Comparison of ENCODE assay signal across 19 cellular contexts in the genomic region with DNA sequence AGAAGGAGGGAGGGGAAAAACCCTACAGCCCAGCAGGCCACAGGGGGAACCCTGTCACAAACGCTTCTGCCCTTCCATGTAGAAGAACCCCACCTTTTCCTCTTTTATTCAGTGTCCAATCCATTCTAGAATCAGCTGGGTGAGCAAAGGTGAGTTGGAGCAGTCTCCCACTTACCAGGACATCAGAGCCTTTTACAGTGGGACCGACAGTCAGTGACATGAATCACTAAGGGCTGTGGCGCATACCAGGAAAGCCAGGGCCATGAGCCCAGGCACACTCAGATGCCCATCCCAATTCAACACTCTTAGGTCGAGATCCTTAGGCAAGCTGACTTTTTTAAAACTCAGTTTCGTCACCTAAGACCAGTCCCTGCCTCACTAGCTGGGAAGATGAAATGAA.
DNase-seq lines count a peak whose midpoint lies in the region; ATAC-seq and TF ChIP-seq lines count a peak whose summit lies in the region.
"Had no signal": no experiment of that assay in that cellular context is flagged by ENCODE, and none has a peak within 500 bp of the region (broad histone marks: within the 10 kb centered on the region; RNA-seq: fewer than 3 reads in every experiment).

No MANE protein-coding gene starts in this region.

- H3K36me3 Mint-ChIP-seq in activated naive CD8-positive, alpha-beta T cell treated with anti-CD3 and anti-CD28 coated beads, Interleukin-2, amount 10 ng/mL, durations not matched to agents 7 days and 5 days, result peaks cover 1% of the 10 kb centered on the region
- H3K36me3 Mint-ChIP-seq in activated naive CD8-positive, alpha-beta T cell treated with anti-CD3 and anti-CD28 coated beads, Interleukin-2, amount 50 U/mL, for 24 hours (ENCODE audit: low read depth), result no peaks in the 10 kb centered on the region

- peak overlapping the region; percentile 73 to 89 (median 75) for H3K27ac ChIP-seq in right lobe of liver
- H3K27ac ChIP-seq in psoas muscle, result no peak overlapping the region
- no peak overlapping the region for H3K27ac ChIP-seq in SJCRH30
- H3K27ac ChIP-seq: 22Rv1, C4-2B had no signal

- peak overlapping the region; percentile 44 for H3K27ac Mint-ChIP-seq in activated naive CD8-positive, alpha-beta T cell treated with anti-CD3 and anti-CD28 coated beads, Interleukin-2, amount 10 ng/mL, durations not matched to agents 7 days and 5 days
- no peak overlapping the region for H3K27ac Mint-ChIP-seq in activated naive CD8-positive, alpha-beta T cell treated with anti-CD3 and anti-CD28 coated beads, Interleukin-2, amount 50 U/mL, for 24 hours

- TF ChIP-seq POLR2A in right lobe of liver (IDR thresholded peaks at IDR 0.05), result no peak

- intact Hi-C loops in right lobe of liver (cut with DNase I) (no loop called here), psoas muscle (cut with DNase I) (no loop called here), mucosa of descending colon (cut with DNase I, micrococcal nuclease) (no loop called here)

- H3K4me3 ChIP-seq in right lobe of liver, result peak overlapping the region in 2 of 3 donors; percentile 9 to 14
- no peak overlapping the region for H3K4me3 ChIP-seq in psoas muscle
- no peak overlapping the region for H3K4me3 ChIP-seq in SJCRH30
- H3K4me3 ChIP-seq in mucosa of descending colon, result no peak overlapping the region

- DNase-seq in activated naive CD8-positive, alpha-beta T cell treated with anti-CD3 and anti-CD28 coated beads, Interleukin-2, amount 10 ng/mL, durations not matched to agents 7 days and 5 days, result no peak
- no peak for DNase-seq in activated naive CD8-positive, alpha-beta T cell treated with anti-CD3 and anti-CD28 coated beads, Interleukin-2, amount 50 U/mL, for 24 hours
- DNase-seq in right lobe of liver, result peak in 2 of 3 donors; percentile 42 to 59
- no peak for DNase-seq in psoas muscle
- DNase-seq in SJCRH30, result no peak
- no peak for DNase-seq in mucosa of descending colon
- DNase-seq: AML-193, DMS79, KG1, NCI-H1417, NCI-H187 treated with DMSO at 0.1 percent for 48 hours, NCI-H226, NCI-H524, NCI-H82, RPMI8226 had no signal

- peaks cover 8% of the 10 kb centered on the region for H3K4me1 Mint-ChIP-seq in activated naive CD8-positive, alpha-beta T cell treated with anti-CD3 and anti-CD28 coated beads, Interleukin-2, amount 10 ng/mL, durations not matched to agents 7 days and 5 days
- H3K4me1 Mint-ChIP-seq in activated naive CD8-positive, alpha-beta T cell treated with anti-CD3 and anti-CD28 coated beads, Interleukin-2, amount 50 U/mL, for 24 hours, result peaks cover 15% of the 10 kb centered on the region

- WGBS in right lobe of liver (ENCODE audit: insufficient coverage, low coverage, low lambda C conversion rate, missing lambda C conversion rate), result 29% methylated on average over 5 of the region's 5 CpGs
- WGBS in psoas muscle, 3 donors, result 60 to 78% (median 75%) methylated on average over 5 of the region's 5 CpGs

- H3K4me1 ChIP-seq in right lobe of liver (peaks cover 0 to 61% (median 20%) of the 10 kb centered on the region in 4 donors), psoas muscle (no peaks in the 10 kb centered on the region), SJCRH30 (no peaks in the 10 kb centered on the region), mucosa of descending colon (ENCODE audit: low read depth) (no peaks in the 10 kb centered on the region)

- TF ChIP-seq CTCF in right lobe of liver (IDR thresholded peaks at IDR 0.05), result no peak
- no peak for TF ChIP-seq CTCF in psoas muscle (IDR thresholded peaks at IDR 0.05)
- no peak for TF ChIP-seq CTCF in mucosa of descending colon (IDR thresholded peaks at IDR 0.05)

- no peaks in the 10 kb centered on the region for H3K36me3 ChIP-seq in right lobe of liver
- no peaks in the 10 kb centered on the region for H3K36me3 ChIP-seq in psoas muscle (ENCODE audit: insufficient read depth in 1 of 2, low read depth in 1 of 2)
- no peaks in the 10 kb centered on the region for H3K36me3 ChIP-seq in SJCRH30
- H3K36me3 ChIP-seq in mucosa of descending colon (ENCODE audit: low read depth), result no peaks in the 10 kb centered on the region

- no peaks in the 10 kb centered on the region for H3K27me3 ChIP-seq in right lobe of liver
- H3K27me3 ChIP-seq in psoas muscle (ENCODE audit: insufficient read depth in 3 of 3, low read length in 2 of 3), result peaks cover 0 to under 1% (median 0%) of the 10 kb centered on the region in 3 donors
- H3K27me3 ChIP-seq in SJCRH30, result no peaks in the 10 kb centered on the region

- POLR2A ChIA-PET in activated naive CD8-positive, alpha-beta T cell treated with anti-CD3 and anti-CD28 coated beads, Interleukin-2, amount 10 ng/mL, durations not matched to agents 7 days and 5 days (lab: Charles Lee), result no interaction called here

- no peaks in the 10 kb centered on the region for H3K9me3 Mint-ChIP-seq in activated naive CD8-positive, alpha-beta T cell treated with anti-CD3 and anti-CD28 coated beads, Interleukin-2, amount 10 ng/mL, durations not matched to agents 7 days and 5 days
- no peaks in the 10 kb centered on the region for H3K9me3 Mint-ChIP-seq in activated naive CD8-positive, alpha-beta T cell treated with anti-CD3 and anti-CD28 coated beads, Interleukin-2, amount 50 U/mL, for 24 hours

- H3K9me3 ChIP-seq in right lobe of liver, result no peaks in the 10 kb centered on the region
- H3K9me3 ChIP-seq in psoas muscle, result no peaks in the 10 kb centered on the region
- H3K9me3 ChIP-seq in SJCRH30 (replicated peaks), result no peaks in the 10 kb centered on the region
- no peaks in the 10 kb centered on the region for H3K9me3 ChIP-seq in mucosa of descending colon

- ATAC-seq in activated naive CD8-positive, alpha-beta T cell treated with anti-CD3 and anti-CD28 coated beads, Interleukin-2, amount 10 ng/mL, durations not matched to agents 7 days and 5 days (ENCODE audit: low read depth), result no peak
- ATAC-seq in activated naive CD8-positive, alpha-beta T cell treated with anti-CD3 and anti-CD28 coated beads, Interleukin-2, amount 50 U/mL, for 24 hours, result no peak
- peak; percentile 44 to 68 (median 54) for ATAC-seq in right lobe of liver
- ATAC-seq in psoas muscle, result peak; percentile 54 to 96 (median 70)
- no peak for ATAC-seq in HG03520 (IDR thresholded peaks at IDR 0.05; ENCODE audit: unreplicated experiment)
- no peak for ATAC-seq in HG02571 (IDR thresholded peaks at IDR 0.05; ENCODE audit: unreplicated experiment)
- ATAC-seq in mucosa of descending colon, result no peak

- peaks cover 18% of the 10 kb centered on the region for H3K27me3 Mint-ChIP-seq in activated naive CD8-positive, alpha-beta T cell treated with anti-CD3 and anti-CD28 coated beads, Interleukin-2, amount 10 ng/mL, durations not matched to agents 7 days and 5 days
- peaks cover 4% of the 10 kb centered on the region for H3K27me3 Mint-ChIP-seq in activated naive CD8-positive, alpha-beta T cell treated with anti-CD3 and anti-CD28 coated beads, Interleukin-2, amount 50 U/mL, for 24 hours

- H3K4me3 Mint-ChIP-seq in activated naive CD8-positive, alpha-beta T cell treated with anti-CD3 and anti-CD28 coated beads, Interleukin-2, amount 10 ng/mL, durations not matched to agents 7 days and 5 days, result no peak overlapping the region
- no peak overlapping the region for H3K4me3 Mint-ChIP-seq in activated naive CD8-positive, alpha-beta T cell treated with anti-CD3 and anti-CD28 coated beads, Interleukin-2, amount 50 U/mL, for 24 hours

Comparison
In these comparisons a context has a peak if more than half of its experiments do, and no peak if none do; other contexts are left out.
1. ATAC-seq: peak in right lobe of liver (4 of 4) and psoas muscle (4 of 4); none in activated naive CD8-positive, alpha-beta T cell treated with anti-CD3 and anti-CD28 coated beads, Interleukin-2, amount 10 ng/mL, durations not matched to agents 7 days and 5 days (single experiment), activated naive CD8-positive, alpha-beta T cell treated with anti-CD3 and anti-CD28 coated beads, Interleukin-2, amount 50 U/mL, for 24 hours (single experiment), HG03520 (single experiment), HG02571 (single experiment) and mucosa of descending colon (single experiment).
2. DNase-seq: peak in right lobe of liver (2 of 3); none in activated naive CD8-positive, alpha-beta T cell treated with anti-CD3 and anti-CD28 coated beads, Interleukin-2, amount 10 ng/mL, durations not matched to agents 7 days and 5 days (single experiment), activated naive CD8-positive, alpha-beta T cell treated with anti-CD3 and anti-CD28 coated beads, Interleukin-2, amount 50 U/mL, for 24 hours (single experiment), psoas muscle (0 of 2), SJCRH30 (0 of 2) and mucosa of descending colon (0 of 3).
3. H3K27ac ChIP-seq: peak in right lobe of liver (3 of 3); none in psoas muscle (single experiment) and SJCRH30 (single experiment).
4. H3K4me3 ChIP-seq: peak in right lobe of liver (2 of 3); none in psoas muscle (single experiment), SJCRH30 (single experiment) and mucosa of descending colon (single experiment).